In the genomic region with DNA sequence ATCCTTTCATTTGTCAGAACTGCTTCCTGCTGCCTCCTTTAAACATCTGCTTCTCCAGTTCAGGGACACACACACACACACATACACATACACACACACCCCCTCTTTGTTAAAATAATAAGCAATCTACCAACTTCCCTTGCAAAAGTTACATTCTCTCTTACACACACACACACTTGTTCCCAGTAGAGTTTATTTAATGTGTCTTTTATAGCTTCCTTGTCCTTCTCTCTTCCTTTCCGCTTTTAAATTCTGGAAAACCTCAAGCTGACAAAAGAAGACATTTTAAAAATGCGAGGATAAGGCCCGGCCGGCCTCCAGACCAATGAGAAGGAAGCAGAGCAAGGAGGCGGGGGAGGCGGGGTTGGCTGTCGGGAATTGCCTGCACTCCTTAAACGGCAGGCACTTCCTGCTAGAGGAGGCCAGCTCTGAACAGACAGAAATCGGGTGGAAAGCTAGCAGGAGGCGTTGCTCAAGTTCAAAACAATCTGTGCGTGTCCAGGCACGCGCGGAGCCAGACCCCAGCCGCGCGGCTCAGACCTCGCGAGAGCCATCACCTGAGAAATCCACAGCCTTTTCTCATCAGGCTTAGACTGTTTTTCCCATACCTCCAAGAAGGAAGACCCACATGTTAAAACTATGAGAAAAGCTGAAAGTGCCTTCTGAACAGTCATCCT, we compare ENCODE assay signal across 8 cellular contexts.
DNase-seq lines count a peak whose midpoint lies in the region; ATAC-seq and TF ChIP-seq lines count a peak whose summit lies in the region.

No MANE protein-coding gene starts in this region.

- TF ChIP-seq CTCF in AG09319 (IDR thresholded peaks at IDR 0.05; ENCODE audit: low read depth, low read length) (no peak), coronary artery (IDR thresholded peaks at IDR 0.05) (no peak)

- H3K27me3 Mint-ChIP-seq in activated CD4-positive, alpha-beta T cell treated with anti-CD3 and anti-CD28 coated beads, Interleukin-2, amount 10 ng/mL, durations not matched to agents 24 days and 14 days: no peaks in the 10 kb centered on the region

- peaks cover 3% of the 10 kb centered on the region for H3K36me3 Mint-ChIP-seq in activated CD4-positive, alpha-beta T cell treated with anti-CD3 and anti-CD28 coated beads, Interleukin-2, amount 10 ng/mL, durations not matched to agents 24 days and 14 days (ENCODE audit: low read depth)

- peak overlapping the region; percentile 59 for H3K4me3 ChIP-seq in coronary artery

- H3K4me1 Mint-ChIP-seq in activated CD4-positive, alpha-beta T cell treated with anti-CD3 and anti-CD28 coated beads, Interleukin-2, amount 10 ng/mL, durations not matched to agents 24 days and 14 days: peaks cover 48% of the 10 kb centered on the region

- H3K9me3 Mint-ChIP-seq in activated CD4-positive, alpha-beta T cell treated with anti-CD3 and anti-CD28 coated beads, Interleukin-2, amount 10 ng/mL, durations not matched to agents 24 days and 14 days: no peaks in the 10 kb centered on the region

- intact Hi-C loops in activated CD4-positive, alpha-beta T cell treated with anti-CD3 and anti-CD28 coated beads, Interleukin-2, amount 10 ng/mL, durations not matched to agents 24 days and 14 days (cut with micrococcal nuclease): loop anchor here (1.0 to 5.0 kb wide), 4 partner anchors 8 to 144 kb away; partner anchors contain the start of genes CCDC82 and MAML2
- intact Hi-C loops in left colon (cut with DNase I, micrococcal nuclease): no loop called here

- H3K27ac ChIP-seq in coronary artery: peak overlapping the region; percentile 84

- DNase-seq in AG09319 (ENCODE audit: extremely low read depth, low read depth) (peak; percentile 94), NCI-H524 treated with DMSO at 0.1 percent for 48 hours (lab: John Stamatoyannopoulos, UW) (peak; percentile 75), coronary artery (ENCODE audit: low spot score) (peak; percentile 98), left colon (peak; percentile 94 to 97)
- peak; percentile 94 for DNase-seq in activated CD4-positive, alpha-beta T cell treated with anti-CD3 and anti-CD28 coated beads, Interleukin-2, amount 10 ng/mL, durations not matched to agents 24 days and 14 days
- DNase-seq in stimulated activated CD4-positive, alpha-beta T cell treated with anti-CD3 and anti-CD28 coated beads, Interleukin-1b, Interleukin-23, amount 100 ng/mL, for 24 hours (ENCODE audit: low read depth in 4 of 4, low spot score in 1 of 4): peak; percentile 34 to 79 (median 50)

- H3K27ac Mint-ChIP-seq in activated CD4-positive, alpha-beta T cell treated with anti-CD3 and anti-CD28 coated beads, Interleukin-2, amount 10 ng/mL, durations not matched to agents 24 days and 14 days: peak overlapping the region; percentile 98

- ATAC-seq in GM19023 (IDR thresholded peaks at IDR 0.05; ENCODE audit: unreplicated experiment) (peak; percentile 92), HG03175 (IDR thresholded peaks at IDR 0.05; ENCODE audit: unreplicated experiment) (peak; percentile 87), left colon (peak; percentile 92)

- H3K4me3 Mint-ChIP-seq in activated CD4-positive, alpha-beta T cell treated with anti-CD3 and anti-CD28 coated beads, Interleukin-2, amount 10 ng/mL, durations not matched to agents 24 days and 14 days: peak overlapping the region; percentile 86

Comparison
In these comparisons a context has a peak if more than half of its experiments do, and no peak if none do; other contexts are left out.
1. Peak in every context shown above with its lines: DNase-seq, ATAC-seq, H3K4me3 ChIP-seq and H3K27ac ChIP-seq.